In genomic region chr17:44549736-44550135, GRCh38 we compare ENCODE assay signal across 17 cellular contexts. TPM values are rescaled to one million over a fixed set of nuclear protein-coding genes. Genes with fewer than 3 reads are reported as not detected.
DNase-seq lines count a peak whose midpoint lies in the region; ATAC-seq and TF ChIP-seq lines count a peak whose summit lies in the region.
"Had no signal": no experiment of that assay in that cellular context is flagged by ENCODE, and none has a peak within 500 bp of the region (broad histone marks: within the 10 kb centered on the region; RNA-seq: fewer than 3 reads in every experiment).

No MANE protein-coding gene starts in this region.

- no peak overlapping the region for H4K5ac ChIP-seq in IMR-90 (ENCODE audit: low read depth, low read length)

- H2BK120ac ChIP-seq in IMR-90 (ENCODE audit: low read depth, low read length) = peak overlapping the region; percentile 99

- no peaks in the 10 kb centered on the region for H3K9me3 Mint-ChIP-seq in osteocyte (ENCODE audit: unreplicated experiment)
- no peaks in the 10 kb centered on the region for H3K9me3 Mint-ChIP-seq in T-cell

- in situ Hi-C loops in IMR-90 (cut with MboI; ENCODE audit: low sequenced_read_pairs) = no loop called here

- TF ChIP-seq CTCF in IMR-90 (conservative IDR thresholded peaks at IDR 0.05; ENCODE audit: low read depth, low read length) = no peak
- TF ChIP-seq CTCF in hepatocyte (IDR thresholded peaks at IDR 0.05; ENCODE audit: poor library complexity) = no peak
- TF ChIP-seq CTCF in osteocyte (IDR thresholded peaks at IDR 0.05) = no peak

- peak overlapping the region; percentile 100 for H2BK15ac ChIP-seq in IMR-90 (ENCODE audit: low read depth, low read length)

- H3K9me2 ChIP-seq in hepatocyte (replicated peaks; ENCODE audit: insufficient read depth) = no peaks in the 10 kb centered on the region

- no TSS peak for BruUV-seq in IMR-90 (replicated peaks; lab: Mats Ljungman, UMichigan)

- H3K4me1 Mint-ChIP-seq in osteocyte (ENCODE audit: unreplicated experiment) (peaks cover 67% of the 10 kb centered on the region), T-cell (no peaks in the 10 kb centered on the region)
- H3K4me1 Mint-ChIP-seq: CD4-positive, alpha-beta memory T cell had no signal

- H3K9ac ChIP-seq in BLaER1 treated with 17β-estradiol and CSF1 and Interleukin-3, amounts not matched to agents 10 nM and 100 nM = peak overlapping the region in 3 of 11 experiments; percentile 1 to 19 (median 8); a peak in 2 of 22 replicates
- H3K9ac ChIP-seq in IMR-90 (ENCODE audit: low read depth, low read length) = no peak overlapping the region

- TF ChIP-seq POLR2A in IMR-90 (IDR thresholded peaks at IDR 0.05; ENCODE audit: low read depth, low read length) = no peak

- DNase-seq in IMR-90 (no peak), hepatocyte (ENCODE audit: low spot score) (no peak), osteocyte (ENCODE audit: extremely low spot score, unreplicated experiment) (no peak), T-cell (no peak)
- DNase-seq: CD4-positive, alpha-beta memory T cell; DND-41; HCEC 1CT; KBM-7; NCI-H1436; NCI-H2081; NCI-H510A; NCI-H774; Right ventricle myocardium superior had no signal

- peak overlapping the region; percentile 68 for H3K4ac ChIP-seq in IMR-90 (ENCODE audit: low read depth, low read length)

- no peak overlapping the region; the same call in 1 of the 2 replicates for H3K56ac ChIP-seq in IMR-90 (ENCODE audit: extremely low read depth, insufficient read depth, low read length)

- H3K23ac ChIP-seq in IMR-90 (ENCODE audit: low read depth, low read length) = peak overlapping the region; percentile 72

- H3K4me1 ChIP-seq in BLaER1 treated with 17β-estradiol and CSF1 and Interleukin-3, amounts not matched to agents 10 nM and 100 nM = peaks cover 32 to 62% (median 45%) of the 10 kb centered on the region in 10 experiments
- H3K4me1 ChIP-seq in IMR-90 (ENCODE audit: control insufficient read depth, insufficient read depth, low read length) (peaks cover 35% of the 10 kb centered on the region), hepatocyte (ENCODE audit: insufficient read depth) (peaks cover 32% of the 10 kb centered on the region)

- CTCF ChIA-PET in IMR-90 (lab: Yijun Ruan, JAX) = interaction anchor here (0.6 kb wide), 1 partner anchor 434 kb away, joined by 3 read pairs; no protein-coding TSS in a partner anchor
- CTCF ChIA-PET in T-cell (lab: Charles Lee) = no interaction called here

- intact Hi-C loops in IMR-90 (cut with micrococcal nuclease) = no loop called here

- no peak for ATAC-seq in IMR-90 (ENCODE audit: low read depth)
- no peak for ATAC-seq in HG03196 (IDR thresholded peaks at IDR 0.05; ENCODE audit: unreplicated experiment)
- ATAC-seq in activated CD4-positive, CD25-positive, alpha-beta regulatory T cell treated with anti-CD3 and anti-CD28 coated beads, Interleukin-2, amount 50 U/mL, for 24 hours = no peak
- no peak for ATAC-seq in T-cell (replicated peaks in 1 of 4)
- ATAC-seq: SK-N-SH treated with all-trans-retinoic acid at 6 μM for 48 hours had no signal

- H3K4me3 Mint-ChIP-seq in osteocyte (ENCODE audit: unreplicated experiment) (no peak overlapping the region), T-cell (no peak overlapping the region)
- H3K4me3 Mint-ChIP-seq: CD4-positive, alpha-beta memory T cell had no signal

- H2AFZ ChIP-seq in IMR-90 (replicated peaks; ENCODE audit: low read length, poor library complexity) (peak overlapping the region; percentile 68), hepatocyte (no peak overlapping the region)

- peaks cover 0 to 8% (median 0%) of the 10 kb centered on the region in 11 experiments; a peak in 1 of 22 replicates for H3K9me3 ChIP-seq in BLaER1 treated with 17β-estradiol and CSF1 and Interleukin-3, amounts not matched to agents 10 nM and 100 nM (replicated peaks in 1 of 11)
- H3K9me3 ChIP-seq in IMR-90 (ENCODE audit: control insufficient read depth, insufficient read depth, low read length) = no peaks in the 10 kb centered on the region
- no peaks in the 10 kb centered on the region for H3K9me3 ChIP-seq in hepatocyte (ENCODE audit: low read depth)

- no peaks in the 10 kb centered on the region for H4K20me1 ChIP-seq in BLaER1 treated with 17β-estradiol and CSF1 and Interleukin-3, amounts not matched to agents 10 nM and 100 nM
- no peaks in the 10 kb centered on the region for H4K20me1 ChIP-seq in IMR-90 (ENCODE audit: insufficient read depth, low read length)
- H4K20me1 ChIP-seq in hepatocyte (ENCODE audit: insufficient read depth, poor library complexity, severe bottlenecking) = no peaks in the 10 kb centered on the region

- POLR2A ChIA-PET in IMR-90 (lab: Charles Lee; ENCODE audit: unreplicated experiment) = interaction anchor here (1.0 kb wide), 1 partner anchor 13 kb away, joined by 3 read pairs; no protein-coding TSS in a partner anchor
- POLR2A ChIA-PET in T-cell (lab: Charles Lee) = no interaction called here

- H3K27ac ChIP-seq in BLaER1 treated with 17β-estradiol and CSF1 and Interleukin-3, amounts not matched to agents 10 nM and 100 nM = peak overlapping the region in 7 of 11 experiments; percentile 82 to 98 (median 96); a peak in 9 of 22 replicates
- H3K27ac ChIP-seq in IMR-90 (ENCODE audit: insufficient read depth, low read length) = no peak overlapping the region
- peak overlapping the region; percentile 90 for H3K27ac ChIP-seq in hepatocyte

- H3K4me2 ChIP-seq in BLaER1 treated with 17β-estradiol and CSF1 and Interleukin-3, amounts not matched to agents 10 nM and 100 nM = peak overlapping the region; percentile 5 to 99 (median 89); a peak in 17 of 22 replicates
- H3K4me2 ChIP-seq in IMR-90 (ENCODE audit: low read depth, low read length) = no peak overlapping the region
- no peak overlapping the region for H3K4me2 ChIP-seq in hepatocyte

- no peak overlapping the region for H2BK5ac ChIP-seq in IMR-90 (ENCODE audit: low read depth, low read length, poor library complexity, severe bottlenecking)

- H4K91ac ChIP-seq in IMR-90 (ENCODE audit: insufficient read depth, low read depth, low read length) = peak overlapping the region; percentile 60

- H3K27me3 ChIP-seq in BLaER1 treated with 17β-estradiol and CSF1 and Interleukin-3, amounts not matched to agents 10 nM and 100 nM = no peaks in the 10 kb centered on the region
- H3K27me3 ChIP-seq in IMR-90 (ENCODE audit: control insufficient read depth, insufficient read depth, low read length) (no peaks in the 10 kb centered on the region), hepatocyte (no peaks in the 10 kb centered on the region)

- peaks cover 47% of the 10 kb centered on the region for H3K9me1 ChIP-seq in IMR-90 (ENCODE audit: insufficient read depth, low read length)

- 60% methylated on average over 1 of the region's 6 CpGs; no CpG with 5 or more reads in 1 of the 2 experiments for WGBS in IMR-90 (ENCODE audit: extremely low coverage in 2 of 2, insufficient read length in 1 of 2), 2 experiments
- WGBS in hepatocyte (ENCODE audit: low lambda C conversion rate, missing lambda C conversion rate) = 58% methylated on average over 6 of the region's 6 CpGs

- H4K8ac ChIP-seq in IMR-90 (ENCODE audit: low read depth in 2 of 2, low read length in 2 of 2) = peak overlapping the region; percentile 39 to 49; a peak in 2 of 4 replicates

- dilution Hi-C loops in IMR-90 (cut with HindIII; ENCODE audit: low sequenced_read_pairs, unreplicated experiment) = no loop called here

- H3K27ac Mint-ChIP-seq in osteocyte (ENCODE audit: unreplicated experiment) (peak overlapping the region; percentile 99), T-cell (no peak overlapping the region)

- H3K14ac ChIP-seq in IMR-90 (replicated peaks; ENCODE audit: low read depth, low read length) = peak overlapping the region; percentile 42; the same call in 1 of the 2 replicates

- peak overlapping the region; percentile 63 for H2AK9ac ChIP-seq in IMR-90 (replicated peaks; ENCODE audit: low read depth, low read length, poor library complexity)

- H3K36me3 Mint-ChIP-seq in osteocyte (ENCODE audit: unreplicated experiment) = no peaks in the 10 kb centered on the region
- H3K36me3 Mint-ChIP-seq in T-cell = no peaks in the 10 kb centered on the region
- H3K36me3 Mint-ChIP-seq: CD4-positive, alpha-beta memory T cell had no signal

- peaks cover 0 to 38% of the 10 kb centered on the region in 2 experiments; a peak in 2 of 4 replicates for H3K79me1 ChIP-seq in IMR-90 (ENCODE audit: low read depth in 1 of 2, low read length in 2 of 2)

- H2BK20ac ChIP-seq in IMR-90 (ENCODE audit: low read depth, low read length) = peak overlapping the region; percentile 90

- no peaks in the 10 kb centered on the region for H3K27me3 Mint-ChIP-seq in osteocyte (ENCODE audit: unreplicated experiment)
- H3K27me3 Mint-ChIP-seq in T-cell = peaks cover 35 to 38% of the 10 kb centered on the region in 2 donors

- no peak for TF ChIP-seq RAD21 in IMR-90 (IDR thresholded peaks at IDR 0.05; ENCODE audit: low read length)

- no peaks in the 10 kb centered on the region for H3K36me3 ChIP-seq in BLaER1 treated with 17β-estradiol and CSF1 and Interleukin-3, amounts not matched to agents 10 nM and 100 nM
- H3K36me3 ChIP-seq in IMR-90 (ENCODE audit: control insufficient read depth, insufficient read depth, low read length) (no peaks in the 10 kb centered on the region), hepatocyte (replicated peaks; ENCODE audit: insufficient read depth, low read depth) (no peaks in the 10 kb centered on the region)

- H3K79me2 ChIP-seq in hepatocyte = no peaks in the 10 kb centered on the region

- H2AK5ac ChIP-seq in IMR-90 (ENCODE audit: low read depth, low read length) = peak overlapping the region; percentile 85

- H3K18ac ChIP-seq in IMR-90 (ENCODE audit: low read depth, low read length) = no peak overlapping the region

- no peak overlapping the region for H3K4me3 ChIP-seq in BLaER1 treated with 17β-estradiol and CSF1 and Interleukin-3, amounts not matched to agents 10 nM and 100 nM
- H3K4me3 ChIP-seq in IMR-90 (ENCODE audit: insufficient read depth, low read depth, low read length) = no peak overlapping the region
- no peak overlapping the region for H3K4me3 ChIP-seq in hepatocyte

TF ChIP-seq in IMR-90, 13 proteins besides CTCF, POLR2A, EP300 and RAD21 (continues in another document):
- TF ChIP-seq MAZ (IDR thresholded peaks at IDR 0.05; ENCODE audit: borderline replicate concordance, low read depth, low read length) = no peak
- no peak for TF ChIP-seq CEBPB (IDR thresholded peaks at IDR 0.05; ENCODE audit: low read depth, low read length)

RNA-seq across cellular contexts. Expression of gene FZD2, which starts 7.5 kb away (rescaled TPM):
- total RNA-seq in IMR-90 (2012; rRNA removed) = 21.3 and 22.8 TPM in 2 replicates
- 130 and 133 TPM in 2 replicates for polyA plus RNA-seq in IMR-90 (2012; rRNA removed)
- polyA plus RNA-seq in IMR-90 (2012; cell fraction: cytosol; rRNA removed) = 46.5 and 172 TPM in 2 replicates
- polyA plus RNA-seq in IMR-90 (2012; cell fraction: nucleus; rRNA removed; ENCODE audit: low replicate concordance) = 28.2 and 69.3 TPM in 2 replicates
- total RNA-seq in hepatocyte = 19.9 and 22.9 TPM in 2 replicates
- 31.3 and 35.5 TPM in 2 replicates for polyA plus RNA-seq in hepatocyte
- total RNA-seq in osteocyte = 203 and 207 TPM in 2 replicates
- total RNA-seq in T-cell = under 1 TPM in 3 of 5 donors, not detected in 2; 0.20 to 0.38 (median 0.38) TPM
- total RNA-seq: CD4-positive, alpha-beta memory T cell had no signal
- polyA plus RNA-seq: CD4-positive, alpha-beta memory T cell had no signal

RNA-seq across cellular contexts. Expression of gene GPATCH8, which starts 46.5 kb away (rescaled TPM):
- total RNA-seq in IMR-90 (2012; rRNA removed) = 8.8 and 13.3 TPM in 2 replicates
- 13.2 and 13.4 TPM in 2 replicates for polyA plus RNA-seq in IMR-90 (2012; rRNA removed)
- polyA plus RNA-seq in IMR-90 (2012; cell fraction: cytosol; rRNA removed) = 4.0 and 6.5 TPM in 2 replicates
- polyA plus RNA-seq in IMR-90 (2012; cell fraction: nucleus; rRNA removed; ENCODE audit: low replicate concordance) = 23.4 and 34.8 TPM in 2 replicates
- total RNA-seq in hepatocyte = 30.0 and 41.3 TPM in 2 replicates
- polyA plus RNA-seq in hepatocyte = 42.1 and 47.0 TPM in 2 replicates
- 52.6 and 57.1 TPM in 2 replicates for total RNA-seq in osteocyte
- total RNA-seq in T-cell = 10 to 100 TPM; 68.1 to 86.0 (median 69.0) TPM

Comparison
In these comparisons a context has a peak if more than half of its experiments do, and no peak if none do; other contexts are left out.
1. H3K4me2 ChIP-seq: peak in BLaER1 treated with 17β-estradiol and CSF1 and Interleukin-3, amounts not matched to agents 10 nM and 100 nM (11 of 11); none in IMR-90 (single experiment) and hepatocyte (single experiment).
2. RNA of gene FZD2, which starts 7.5 kb away (total RNA-seq): 203 to 207 TPM in osteocyte, 21.3 to 22.8 TPM in IMR-90 and 19.9 to 22.9 TPM in hepatocyte; 0.20 to 0.38 TPM in T-cell; every median in the first group is over 10 times any median in the second.